Comparison of ENCODE assay signal across 24 cellular contexts in the genomic region with DNA sequence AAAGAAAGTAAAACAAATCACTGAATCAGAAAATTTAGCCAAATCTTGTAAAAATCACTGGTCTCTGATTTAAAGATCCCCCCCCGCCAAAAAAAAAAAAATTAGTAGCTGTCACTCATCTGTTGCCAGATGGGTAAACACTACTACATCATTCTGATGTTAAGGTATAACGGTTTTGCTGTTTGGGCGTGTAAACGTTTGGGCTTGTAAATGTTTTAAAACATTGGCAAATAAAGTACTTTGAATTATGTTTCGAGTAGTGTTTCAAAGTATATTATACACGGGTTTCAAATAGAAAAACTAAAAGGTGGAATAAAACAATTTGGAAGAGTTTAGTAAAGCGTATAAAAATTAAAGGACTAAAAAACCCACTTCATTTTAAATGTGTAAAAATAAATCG. TPM values are rescaled to one million over a fixed set of nuclear protein-coding genes. Genes with fewer than 3 reads are reported as not detected.
DNase-seq lines count a peak whose midpoint lies in the region; ATAC-seq, FAIRE-seq and TF ChIP-seq lines count a peak whose summit lies in the region.
"Had no signal": no experiment of that assay in that cellular context is flagged by ENCODE, and none has a peak within 500 bp of the region (broad histone marks: within the 10 kb centered on the region; RNA-seq: fewer than 3 reads in every experiment).

No MANE protein-coding gene starts in this region.

- H4K91ac ChIP-seq in H1 (replicated peaks; ENCODE audit: insufficient read length, low read length), result no peak overlapping the region

- peak overlapping the region; percentile 61; the same call in 1 of the 2 replicates for H3K4me2 ChIP-seq in KMS-11
- H3K4me2 ChIP-seq in H1 (ENCODE audit: insufficient read depth in 1 of 2, low read depth in 2 of 2, low read length in 2 of 2), result peak overlapping the region; percentile 89 to 99

- H3K4me1 ChIP-seq in KMS-11 (ENCODE audit: low read depth, poor library complexity, severe bottlenecking), result no peaks in the 10 kb centered on the region
- H3K4me1 ChIP-seq in H1 (replicated peaks in 1 of 4; ENCODE audit: control insufficient read depth in 3 of 4, insufficient read depth in 4 of 4, low read length in 3 of 4), result peaks cover 2 to 9% (median 5%) of the 10 kb centered on the region in 4 experiments; a peak in 6 of 7 replicates
- peaks cover 7 to 18% of the 10 kb centered on the region in 2 donors for H3K4me1 ChIP-seq in thoracic aorta (ENCODE audit: control insufficient read depth in 1 of 2, low read depth in 2 of 2)
- H3K4me1 ChIP-seq: foreskin keratinocyte had no signal

- TF ChIP-seq POLR2A in H1 (IDR thresholded peaks at IDR 0.05; ENCODE audit: control extremely low read depth in 1 of 2, low read depth in 2 of 2, low read length in 2 of 2) (no peak), lower leg skin (IDR thresholded peaks at IDR 0.05) (no peak)

- no peak overlapping the region; the same call in 1 of the 2 replicates for H2AFZ ChIP-seq in KMS-11 (ENCODE audit: low read depth)
- H2AFZ ChIP-seq in H1 (ENCODE audit: low read length), result peak overlapping the region; percentile 73; the same call in 1 of the 2 replicates

- H2BK5ac ChIP-seq in H1 (ENCODE audit: low read depth, low read length), result no peak overlapping the region

- POLR2A ChIA-PET in H1 (lab: Charles Lee; ENCODE audit: partially characterized antibody), result no interaction called here

- no peak overlapping the region for H2BK12ac ChIP-seq in H1 (ENCODE audit: low read depth, low read length)

- H4K8ac ChIP-seq in H1 (ENCODE audit: extremely low read depth, insufficient read depth, low read length), result no peak overlapping the region

- no peaks in the 10 kb centered on the region for H4K20me1 ChIP-seq in KMS-11 (ENCODE audit: insufficient read depth)
- H4K20me1 ChIP-seq in H1 (replicated peaks in 1 of 2; ENCODE audit: control insufficient read depth in 1 of 2, insufficient read depth in 2 of 2, low read length in 2 of 2), result no peaks in the 10 kb centered on the region

- no peak for DNase-seq in H1 (ENCODE audit: low read depth in 1 of 2, low spot score in 2 of 2)
- no peak for DNase-seq in thoracic aorta (ENCODE audit: low spot score)
- DNase-seq in foreskin melanocyte, result no peak
- no peak for DNase-seq in lower leg skin (ENCODE audit: low spot score in 2 of 2)
- DNase-seq: activated CD4-positive, CD25-positive, alpha-beta regulatory T cell; activated CD8-positive, alpha-beta memory T cell treated with anti-CD3 and anti-CD28 coated beads for 24 hours; activated naive CD8-positive, alpha-beta T cell treated with anti-CD3 and anti-CD28 coated beads, Interleukin-2, amount 10 ng/mL, durations not matched to agents 7 days and 5 days; AML-193; foreskin keratinocyte; MM.1S; SIG-M5; transverse colon had no signal

- H3K9ac ChIP-seq in KMS-11 (no peak overlapping the region), H1 (replicated peaks in 1 of 4; ENCODE audit: extremely low read depth in 1 of 4, low read depth in 3 of 4, low read length in 3 of 4) (no peak overlapping the region)

- no peak overlapping the region for H2AK5ac ChIP-seq in H1 (ENCODE audit: low read depth, low read length)

- no peak overlapping the region for H2BK120ac ChIP-seq in H1 (replicated peaks; ENCODE audit: low read depth, low read length)

- H3K36me3 Mint-ChIP-seq in nephron (ENCODE audit: low read depth), result no peaks in the 10 kb centered on the region
- H3K36me3 Mint-ChIP-seq: activated naive CD8-positive, alpha-beta T cell treated with anti-CD3 and anti-CD28 coated beads, Interleukin-2, amount 10 ng/mL, durations not matched to agents 7 days and 5 days; stimulated activated memory B cell treated with anti-CD40 and anti-IgM and Interleukin-4, amounts not matched to agents 10 μg/mL and 1 μg/mL and 100 μg/mL, for 72 hours had no signal

- ATAC-seq in thoracic aorta (ENCODE audit: insufficient number of reproducible peaks, low FRiP score, low read depth) (no peak), HG03039 (IDR thresholded peaks at IDR 0.05; ENCODE audit: unreplicated experiment) (no peak)
- ATAC-seq: foreskin keratinocyte; sciatic nerve; stimulated activated memory B cell treated with anti-CD40 and anti-IgM and Interleukin-4, amounts not matched to agents 10 μg/mL and 1 μg/mL and 100 μg/mL, for 72 hours had no signal

- H3K4ac ChIP-seq in H1 (replicated peaks; ENCODE audit: insufficient read length, low read depth, low read length), result no peak overlapping the region

- no peaks in the 10 kb centered on the region for H3K79me1 ChIP-seq in H1 (ENCODE audit: low read depth, low read length)

- intact Hi-C loops in lower leg skin (cut with DNase I; ENCODE audit: low total_unique reads), result no loop called here

- no peak overlapping the region for H3K4me3 ChIP-seq in KMS-11 (IDR thresholded peaks at IDR 0.05; ENCODE audit: insufficient read depth, low read depth, low read length)
- H3K4me3 ChIP-seq in H1 (ENCODE audit: extremely low read depth in 1 of 4, insufficient read depth in 2 of 4, low read depth in 3 of 4, low read length in 4 of 4), result peak overlapping the region in 3 of 4 experiments; percentile 49 to 68 (median 58); a peak in 5 of 8 replicates
- peak overlapping the region; percentile 63 for H3K4me3 ChIP-seq in thoracic aorta
- no peak overlapping the region for H3K4me3 ChIP-seq in lower leg skin (ENCODE audit: low read depth, poor library complexity, severe bottlenecking)

- no peak overlapping the region for H2BK15ac ChIP-seq in H1 (ENCODE audit: low read length)

- TF ChIP-seq EP300 in H1 (IDR thresholded peaks at IDR 0.05; ENCODE audit: borderline replicate concordance in 1 of 2, low read depth in 2 of 2, low read length in 2 of 2), result no peak

- no peak overlapping the region for H4K5ac ChIP-seq in H1 (ENCODE audit: insufficient read length, low read depth, low read length)

- H3K79me2 ChIP-seq in KMS-11 (ENCODE audit: insufficient read depth, low read depth) (no peaks in the 10 kb centered on the region), H1 (ENCODE audit: control insufficient read depth in 1 of 2, insufficient read depth in 2 of 2, low read length in 2 of 2) (no peaks in the 10 kb centered on the region)

- no peak overlapping the region for H3K18ac ChIP-seq in H1 (ENCODE audit: extremely low read depth, low read length)

- TF ChIP-seq CTCF in KMS-11 (conservative IDR thresholded peaks at IDR 0.05; ENCODE audit: low read depth, low read length) (no peak), H1 (IDR thresholded peaks at IDR 0.05; ENCODE audit: control extremely low read depth in 1 of 3, insufficient read depth in 1 of 3, low read depth in 1 of 3, low read length in 3 of 3) (no peak), nephron (IDR thresholded peaks at IDR 0.05; ENCODE audit: unreplicated experiment in 3 of 3) (no peak), thoracic aorta (IDR thresholded peaks at IDR 0.05) (no peak), lower leg skin (IDR thresholded peaks at IDR 0.05) (no peak)

- H3K9me3 ChIP-seq in H1 (ENCODE audit: insufficient read depth in 2 of 2, low read depth in 1 of 2, low read length in 1 of 2), result no peaks in the 10 kb centered on the region
- H3K9me3 ChIP-seq in thoracic aorta, result no peaks in the 10 kb centered on the region
- H3K9me3 ChIP-seq: transverse colon had no signal

- H3K23ac ChIP-seq in H1 (ENCODE audit: insufficient read length), result no peak overlapping the region

- H3K14ac ChIP-seq in H1 (ENCODE audit: insufficient read length), result no peak overlapping the region

- peaks cover 10% of the 10 kb centered on the region for H3K4me1 Mint-ChIP-seq in nephron

- H3K56ac ChIP-seq in H1 (replicated peaks; ENCODE audit: insufficient read length, low read depth, low read length), result no peak overlapping the region

- H2BK20ac ChIP-seq in H1 (ENCODE audit: low read length), result no peak overlapping the region

- CTCF ChIA-PET in H1 (lab: Charles Lee; ENCODE audit: partially characterized antibody), result interaction anchor here (1.1 kb wide), 1 partner anchor 64 kb away, joined by 3 read pairs; no protein-coding TSS in a partner anchor

- FAIRE-seq in H1 (lab: Jason Lieb, UNC), result no peak
- FAIRE-seq: GM18507 had no signal

- WGBS in H1 (ENCODE audit: extremely low coverage in 1 of 2, insufficient coverage in 1 of 2, insufficient read length in 1 of 2, insufficient replicate concordance in 2 of 2, low coverage in 1 of 2, low lambda C conversion rate in 2 of 2, missing lambda C conversion rate in 1 of 2), 2 experiments, result 73% methylated on average over 8 of the region's 8 CpGs; no CpG with 5 or more reads in 1 of the 2 experiments
- WGBS in lower leg skin, 2 donors, result 26 to 38% methylated on average over 8 of the region's 8 CpGs

- peaks cover 10% of the 10 kb centered on the region; the same call in 1 of the 2 replicates for H3K23me2 ChIP-seq in H1 (ENCODE audit: low read depth, low read length)

- H3K27me3 ChIP-seq in KMS-11 (ENCODE audit: insufficient read depth, low read depth) (no peaks in the 10 kb centered on the region), H1 (replicated peaks in 1 of 4; ENCODE audit: control insufficient read depth in 3 of 4, extremely low read depth in 1 of 4, insufficient read depth in 3 of 4, low read length in 3 of 4) (peaks cover 0 to 31% (median 12%) of the 10 kb centered on the region in 4 experiments; a peak in 6 of 7 replicates), thoracic aorta (replicated peaks; ENCODE audit: insufficient read depth) (no peaks in the 10 kb centered on the region)

- H3K9me3 Mint-ChIP-seq in nephron, result no peaks in the 10 kb centered on the region
- H3K9me3 Mint-ChIP-seq: activated naive CD8-positive, alpha-beta T cell treated with anti-CD3 and anti-CD28 coated beads, Interleukin-2, amount 10 ng/mL, durations not matched to agents 7 days and 5 days; activated T-helper 1 cell treated with anti-CD3 and anti-CD28 coated beads, Interleukin-12 subunit alpha, Interleukin-12 subunit beta, Interleukin-2, Interleukin-4 antibody, amounts not matched to agents 30 ng/mL and 10 ng/mL and 1 ng/mL, durations not matched to agents 14 hours and 24 hours and 36 hours; dendritic cell treated with granulocyte-macrophage colony-stimulating factor and Interleukin-4, amounts not matched to agents 40 ng/mL and 50 ng/mL, for 4 days; stimulated activated memory B cell treated with anti-CD40 and anti-IgM and Interleukin-4, amounts not matched to agents 10 μg/mL and 1 μg/mL and 100 μg/mL, for 72 hours; T-helper 2 cell treated with Interferon-gamma antibody and Interleukin-4, amounts not matched to agents 5 μg/mL and 100 μg/mL, for 36 hours had no signal

- H3K36me3 ChIP-seq in KMS-11 (ENCODE audit: insufficient read depth) (no peaks in the 10 kb centered on the region), H1 (ENCODE audit: control insufficient read depth in 2 of 4, insufficient read depth in 4 of 4, low read length in 3 of 4) (no peaks in the 10 kb centered on the region), thoracic aorta (no peaks in the 10 kb centered on the region)
- H3K36me3 ChIP-seq: transverse colon had no signal

- H3K27ac ChIP-seq in KMS-11 (no peak overlapping the region), H1 (ENCODE audit: low read depth, low read length) (no peak overlapping the region), thoracic aorta (no peak overlapping the region)
- H3K27ac ChIP-seq: epithelial cell of prostate, foreskin keratinocyte, transverse colon had no signal

- peak overlapping the region; percentile 89 to 91 (median 90) for H3K4me3 Mint-ChIP-seq in nephron
- H3K4me3 Mint-ChIP-seq: dendritic cell treated with granulocyte-macrophage colony-stimulating factor and Interleukin-4, amounts not matched to agents 40 ng/mL and 50 ng/mL, for 4 days had no signal

- H3K27me3 Mint-ChIP-seq in nephron (ENCODE audit: low read depth), result peaks cover 75% of the 10 kb centered on the region

- no peak overlapping the region for H3K27ac Mint-ChIP-seq in nephron
- H3K27ac Mint-ChIP-seq: activated naive CD8-positive, alpha-beta T cell treated with anti-CD3 and anti-CD28 coated beads, Interleukin-2, amount 10 ng/mL, durations not matched to agents 7 days and 5 days; dendritic cell treated with granulocyte-macrophage colony-stimulating factor and Interleukin-4, amounts not matched to agents 40 ng/mL and 50 ng/mL, for 4 days; stimulated activated memory B cell treated with anti-CD40 and anti-IgM and Interleukin-4, amounts not matched to agents 10 μg/mL and 1 μg/mL and 100 μg/mL, for 72 hours; T-helper 2 cell treated with Interferon-gamma antibody and Interleukin-4, amounts not matched to agents 5 μg/mL and 100 μg/mL, for 36 hours had no signal

- no peak for TF ChIP-seq RAD21 in H1 (IDR thresholded peaks at IDR 0.05 in 1 of 2, conservative IDR thresholded peaks at IDR 0.05 in 1 of 2; ENCODE audit: low read depth in 2 of 2, low read length in 2 of 2)

RNA-seq across cellular contexts. Expression of gene TMEM229A, which starts 1.5 kb away (rescaled TPM):
- 0.54 and 0.75 TPM in 2 replicates for total RNA-seq in H1 (2021; fragmentation: NEBNext Ultra II Directional; extraction: Animal tissue kit (Norgen Biotek cat#: 25700))
- polyA plus RNA-seq in H1 (2011; rRNA removed), result 0.31 and 0.33 TPM in 2 replicates
- 0.39 TPM for polyA plus RNA-seq in H1 (2011; cell fraction: cytosol; rRNA removed)
- 0.19 TPM for polyA plus RNA-seq in H1 (2011; cell fraction: nucleus; rRNA removed)
- 0.22 to 0.58 TPM (median 0.40 TPM) in 4 replicates for polyA plus RNA-seq in H1 (2012, experiment 1 of 2)
- polyA plus RNA-seq in H1 (2012, experiment 2 of 2), result 0.38 TPM
- polyA plus RNA-seq in H1 (2013, experiment 1 of 2), result 0.75 TPM
- polyA plus RNA-seq in H1 (2013, experiment 2 of 2), result 0.61 TPM
- polyA minus RNA-seq in H1 (2011; rRNA and poly(A)+ RNA removed), result 0.29 TPM in 1 of 2 replicates, not detected in the other
- polyA minus RNA-seq in H1 (2011; cell fraction: cytosol; rRNA and poly(A)+ RNA removed), result not detected
- 0.90 TPM for polyA minus RNA-seq in H1 (2011; cell fraction: nucleus; rRNA and poly(A)+ RNA removed)
- total RNA-seq in thoracic aorta, result not detected
- total RNA-seq in lower leg skin, result not detected
- total RNA-seq: activated naive CD8-positive, alpha-beta T cell treated with anti-CD3 and anti-CD28 coated beads, Interleukin-2, amount 10 ng/mL, durations not matched to agents 7 days and 5 days; activated T-helper 1 cell treated with anti-CD3 and anti-CD28 coated beads, Interleukin-12 subunit alpha, Interleukin-12 subunit beta, Interleukin-2, Interleukin-4 antibody, amounts not matched to agents 30 ng/mL and 10 ng/mL and 1 ng/mL, durations not matched to agents 14 hours and 24 hours and 36 hours; foreskin keratinocyte; OCI-LY7; osteocyte had no signal
- polyA plus RNA-seq: foreskin keratinocyte had no signal

Comparison
In these comparisons a context has a peak if more than half of its experiments do, and no peak if none do; other contexts are left out.
1. H3K4me3 ChIP-seq: peak in H1 (3 of 4) and thoracic aorta (single experiment); none in KMS-11 (single experiment) and lower leg skin (single experiment).